ENCODE assay signal across 9 cellular contexts in the genomic region with DNA sequence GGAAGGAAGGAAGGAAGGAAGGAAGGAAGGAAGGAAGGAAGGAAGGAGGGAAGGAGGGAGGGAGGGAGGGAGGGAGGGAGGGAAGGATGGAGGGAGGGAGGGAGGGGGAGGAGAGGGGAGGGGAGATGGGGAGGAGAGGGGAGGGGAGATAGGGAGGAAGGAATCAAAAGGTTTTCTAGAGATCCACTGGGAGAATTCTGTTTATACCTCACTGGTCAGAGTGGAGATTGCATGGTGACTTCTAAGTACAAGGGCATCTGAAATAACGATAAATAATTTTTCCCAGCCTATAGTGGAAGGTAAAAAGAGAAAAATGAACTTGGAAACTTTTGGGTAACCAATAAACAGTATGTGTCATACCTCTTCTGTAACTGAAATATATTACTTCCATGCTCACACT. TPM values are rescaled to one million over a fixed set of nuclear protein-coding genes. Genes with fewer than 3 reads are reported as not detected.
"Had no signal": no experiment of that assay in that cellular context is flagged by ENCODE, and none has a peak within 500 bp of the region (broad histone marks: within the 10 kb centered on the region; RNA-seq: fewer than 3 reads in every experiment).

No MANE protein-coding gene starts in this region.

- H3K9me3 Mint-ChIP-seq: GM23338, H9 had no signal

- H3K4me3 Mint-ChIP-seq: GM23338, H9, IgD-negative memory B cell had no signal

- FAIRE-seq: H1, H54, HTR-8/SVneo had no signal

- H3K27ac Mint-ChIP-seq: GM23338, IgD-negative memory B cell had no signal

- H3K4me3 ChIP-seq: GM23338 had no signal

- H3K4me1 Mint-ChIP-seq: GM23338, IgD-negative memory B cell had no signal

- DNase-seq: H9, HCEC 1CT, KG1 had no signal

- H3K4me2 ChIP-seq: GM23338 had no signal

- ATAC-seq: GM23338 had no signal

RNA-seq across cellular contexts. Expression of gene FMO2, which starts 10.2 kb away (rescaled TPM):
- total RNA-seq: GM23338, H1, H9, HT-29 had no signal
- polyA plus RNA-seq: H1, IgD-negative memory B cell had no signal
